Comparison of ENCODE assay signal across 22 cellular contexts in genomic region chr16:513950-514349, GRCh38. TPM values are rescaled to one million over a fixed set of nuclear protein-coding genes. Genes with fewer than 3 reads are reported as not detected.
"Had no signal": no experiment of that assay in that cellular context is flagged by ENCODE, and none has a peak within 500 bp of the region (broad histone marks: within the 10 kb centered on the region; RNA-seq: fewer than 3 reads in every experiment).

No MANE protein-coding gene starts in this region.

- FAIRE-seq: endometrium, islet of Langerhans, small intestine had no signal

- H3K4me1 ChIP-seq: heart right ventricle, right atrium auricular region, tibial artery, upper lobe of left lung, vagina had no signal

- H3K27me3 ChIP-seq: gastrocnemius medialis, heart right ventricle, right atrium auricular region, tibial artery, upper lobe of left lung, vagina had no signal

- H3K9me3 ChIP-seq: gastrocnemius medialis, heart right ventricle, right atrium auricular region, tibial artery, upper lobe of left lung, vagina had no signal

- H3K9me3 Mint-ChIP-seq: mesothelial cell of epicardium; natural killer cell; stimulated activated naive CD8-positive, alpha-beta T cell treated with anti-CD3 and anti-CD28 coated beads, Interleukin-15, Interleukin-2, amounts not matched to agents 100 ng/mL and 50 ng/mL, for 24 hours had no signal

- H3K27ac ChIP-seq: gastrocnemius medialis, heart right ventricle, right atrium auricular region, tibial artery, upper lobe of left lung, vagina had no signal

- H3K36me3 Mint-ChIP-seq: natural killer cell had no signal

- H3K4me1 Mint-ChIP-seq: mesothelial cell of epicardium had no signal

- ATAC-seq: esophagus mucosa, gastrocnemius medialis, heart right ventricle, natural killer cell had no signal

- DNase-seq: effector memory CD4-positive, alpha-beta T cell; gastrocnemius medialis; heart right ventricle; hypothalamus; kidney glomerular epithelial cell; natural killer cell; small intestine; stimulated activated CD4-positive, alpha-beta T cell treated with anti-CD3 and anti-CD28 coated beads, Interleukin-12 subunit alpha, Interleukin-12 subunit beta, amount 100 ng/mL, for 4 hours; tibial artery had no signal

- H3K4me3 ChIP-seq: gastrocnemius medialis, heart right ventricle, right atrium auricular region, tibial artery, upper lobe of left lung, vagina had no signal

- H3K4me3 Mint-ChIP-seq: mesothelial cell of epicardium; natural killer cell; stimulated activated naive CD8-positive, alpha-beta T cell treated with anti-CD3 and anti-CD28 coated beads, Interleukin-15, Interleukin-2, amounts not matched to agents 100 ng/mL and 50 ng/mL, for 24 hours had no signal

- H3K27ac Mint-ChIP-seq: mesothelial cell of epicardium, natural killer cell had no signal

RNA-seq across cellular contexts. Expression of gene PRR35, which starts 46.2 kb away (rescaled TPM):
- total RNA-seq: esophagus mucosa, fibroblast of villous mesenchyme, gastrocnemius medialis, heart right ventricle, liver, mucosa of gallbladder, pulmonary artery endothelial cell, right atrium auricular region, temporal lobe, upper lobe of left lung, vagina had no signal
- polyA plus RNA-seq: heart right ventricle, liver, small intestine had no signal
